ENCODE assay signal across 11 cellular contexts in the genomic region with DNA sequence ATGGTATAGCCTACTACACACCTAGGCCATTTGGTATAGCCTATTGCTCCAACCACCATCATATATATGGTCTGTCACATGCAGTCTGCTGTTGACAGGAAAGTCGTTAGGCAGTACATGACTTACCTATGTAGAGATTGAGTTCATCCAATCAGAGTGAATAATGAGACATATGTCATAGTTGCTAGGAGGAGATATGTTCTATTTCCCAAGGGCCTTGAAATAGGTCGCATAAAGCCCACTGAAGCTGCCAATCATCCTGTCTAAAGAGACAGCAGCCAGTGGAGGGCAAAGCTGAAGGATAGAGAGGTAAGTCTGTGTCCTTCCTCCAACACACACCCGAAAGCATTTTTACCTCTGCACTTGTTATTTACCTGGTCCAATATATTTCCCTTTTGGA.
DNase-seq lines count a peak whose midpoint lies in the region; ATAC-seq and TF ChIP-seq lines count a peak whose summit lies in the region.
"Had no signal": no experiment of that assay in that cellular context is flagged by ENCODE, and none has a peak within 500 bp of the region (broad histone marks: within the 10 kb centered on the region; RNA-seq: fewer than 3 reads in every experiment).

No MANE protein-coding gene starts in this region.

- DNase-seq in A172 (ENCODE audit: low spot score) (peak; percentile 21), SHP77 treated with DMSO at 0.1 percent for 48 hours (lab: John Stamatoyannopoulos, UW) (peak; percentile 40), dorsolateral prefrontal cortex (no peak), OCI-M2 (lab: John Stamatoyannopoulos, UW; ENCODE audit: unreplicated experiment) (no peak), SJCRH30 (no peak), activated T-cell treated with anti-CD3 and anti-CD28 coated beads for 4 hours (no peak)

- intact Hi-C loops in dorsolateral prefrontal cortex (cut with DNase I) = no loop called here

- no peaks in the 10 kb centered on the region for H3K36me3 ChIP-seq in SJCRH30
- H3K36me3 ChIP-seq: BLaER1 had no signal

- no peak for TF ChIP-seq CTCF in dorsolateral prefrontal cortex (IDR thresholded peaks at IDR 0.05 in 54 of 56, conservative IDR thresholded peaks at IDR 0.05 in 2 of 56; ENCODE audit: low read depth in 1 of 56, partially characterized antibody in 56 of 56)

- H3K27me3 ChIP-seq in dorsolateral prefrontal cortex = no peaks in the 10 kb centered on the region
- no peaks in the 10 kb centered on the region for H3K27me3 ChIP-seq in SJCRH30
- H3K27me3 ChIP-seq: BLaER1, hepatocyte had no signal

- peak; percentile 74 for ATAC-seq in GM19023 (IDR thresholded peaks at IDR 0.05; ENCODE audit: unreplicated experiment)
- ATAC-seq in HG03442 (IDR thresholded peaks at IDR 0.05; ENCODE audit: unreplicated experiment) = peak; percentile 78

- H3K27ac ChIP-seq in dorsolateral prefrontal cortex (no peak overlapping the region), SJCRH30 (no peak overlapping the region)
- H3K27ac ChIP-seq: BLaER1, hepatocyte, parathyroid adenoma had no signal

- H3K9me3 ChIP-seq in SJCRH30 (replicated peaks) = no peaks in the 10 kb centered on the region
- H3K9me3 ChIP-seq: BLaER1 had no signal

- no peak overlapping the region for H3K4me3 ChIP-seq in dorsolateral prefrontal cortex
- H3K4me3 ChIP-seq in SJCRH30 = no peak overlapping the region
- H3K4me3 ChIP-seq: BLaER1, hepatocyte had no signal

- no peaks in the 10 kb centered on the region for H3K4me1 ChIP-seq in SJCRH30
- H3K4me1 ChIP-seq: BLaER1, parathyroid adenoma had no signal

Comparison
In these comparisons a context has a peak if more than half of its experiments do, and no peak if none do; other contexts are left out.
1. DNase-seq: peak in A172 (single experiment) and SHP77 treated with DMSO at 0.1 percent for 48 hours (single experiment); none in dorsolateral prefrontal cortex (0 of 10), OCI-M2 (single experiment), SJCRH30 (0 of 2) and activated T-cell treated with anti-CD3 and anti-CD28 coated beads for 4 hours (single experiment).